ENCODE assay signal across 9 cellular contexts in the genomic region with DNA sequence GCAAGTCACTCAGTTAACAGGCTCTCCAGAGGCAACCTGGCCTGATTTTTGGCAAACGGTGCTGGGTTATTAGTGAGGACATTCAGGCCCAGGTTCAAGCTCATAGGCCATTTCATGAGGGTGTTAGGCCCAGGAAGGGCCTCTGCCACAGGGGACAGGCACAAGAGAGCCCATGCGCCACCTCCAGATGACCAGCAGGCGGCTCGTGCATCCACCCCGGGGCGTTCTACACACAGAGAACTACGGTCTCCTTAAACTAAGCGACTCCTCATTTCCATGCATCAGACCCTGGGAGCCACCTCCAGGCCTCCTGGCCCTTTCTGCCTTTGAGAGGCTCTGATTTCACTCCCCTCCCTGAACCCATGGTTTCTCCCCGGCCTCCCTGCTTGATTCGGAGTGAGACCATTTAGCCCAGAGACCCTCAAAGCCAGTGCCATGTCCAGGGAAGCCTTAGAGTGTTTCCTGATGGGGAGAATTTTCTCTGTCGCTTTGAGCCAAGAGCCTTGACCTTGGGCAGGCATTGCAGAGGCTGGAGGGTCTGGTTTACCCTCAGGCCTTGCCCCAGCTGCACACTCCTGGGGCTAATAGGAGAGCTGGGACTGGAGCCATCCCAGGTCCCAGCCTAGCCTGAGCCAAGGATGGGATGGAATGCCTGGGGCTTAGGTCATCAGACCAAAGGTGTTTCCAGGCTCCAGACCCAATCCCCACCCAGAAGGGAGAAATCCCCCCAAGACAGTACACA.
DNase-seq lines count a peak whose midpoint lies in the region; ATAC-seq and FAIRE-seq lines count a peak whose summit lies in the region.
"Had no signal": no experiment of that assay in that cellular context is flagged by ENCODE, and none has a peak within 500 bp of the region (broad histone marks: within the 10 kb centered on the region; RNA-seq: fewer than 3 reads in every experiment).

No MANE protein-coding gene starts in this region.

- no peak for FAIRE-seq in GM19239 (lab: Jason Lieb, UNC)

- no peaks in the 10 kb centered on the region for H3K27me3 ChIP-seq in layer of hippocampus (ENCODE audit: control insufficient read depth, insufficient read depth, low read length)

- in situ Hi-C loops in SK-MEL-5 (cut with HindIII; ENCODE audit: low pct_unique_long_range_greater_than_20kb, low sequenced_read_pairs): no loop called here

- ATAC-seq in HG02678 (IDR thresholded peaks at IDR 0.05; ENCODE audit: unreplicated experiment) (no peak), GM21360 (IDR thresholded peaks at IDR 0.05; ENCODE audit: unreplicated experiment) (no peak), HG03442 (IDR thresholded peaks at IDR 0.05; ENCODE audit: unreplicated experiment) (no peak)

- peak; percentile 2 to 33 for DNase-seq in AML-193 (lab: John Stamatoyannopoulos, UW)
- DNase-seq in GM19239 (ENCODE audit: insufficient read length, low spot score): peak; percentile 24
- peak; percentile 36 for DNase-seq in SK-MEL-5 (ENCODE audit: low read depth, low spot score)
- DNase-seq in NCI-H1092 treated with DMSO at 0.1 percent for 48 hours (lab: John Stamatoyannopoulos, UW): no peak
- DNase-seq: activated B cell treated with CpG ODN at 0.5 μM for 24 hours had no signal

- peak overlapping the region; percentile 5 for H3K27ac ChIP-seq in layer of hippocampus (ENCODE audit: low read depth, low read length)
